19 cellular contexts compared by ENCODE assay signal in the genomic region with DNA sequence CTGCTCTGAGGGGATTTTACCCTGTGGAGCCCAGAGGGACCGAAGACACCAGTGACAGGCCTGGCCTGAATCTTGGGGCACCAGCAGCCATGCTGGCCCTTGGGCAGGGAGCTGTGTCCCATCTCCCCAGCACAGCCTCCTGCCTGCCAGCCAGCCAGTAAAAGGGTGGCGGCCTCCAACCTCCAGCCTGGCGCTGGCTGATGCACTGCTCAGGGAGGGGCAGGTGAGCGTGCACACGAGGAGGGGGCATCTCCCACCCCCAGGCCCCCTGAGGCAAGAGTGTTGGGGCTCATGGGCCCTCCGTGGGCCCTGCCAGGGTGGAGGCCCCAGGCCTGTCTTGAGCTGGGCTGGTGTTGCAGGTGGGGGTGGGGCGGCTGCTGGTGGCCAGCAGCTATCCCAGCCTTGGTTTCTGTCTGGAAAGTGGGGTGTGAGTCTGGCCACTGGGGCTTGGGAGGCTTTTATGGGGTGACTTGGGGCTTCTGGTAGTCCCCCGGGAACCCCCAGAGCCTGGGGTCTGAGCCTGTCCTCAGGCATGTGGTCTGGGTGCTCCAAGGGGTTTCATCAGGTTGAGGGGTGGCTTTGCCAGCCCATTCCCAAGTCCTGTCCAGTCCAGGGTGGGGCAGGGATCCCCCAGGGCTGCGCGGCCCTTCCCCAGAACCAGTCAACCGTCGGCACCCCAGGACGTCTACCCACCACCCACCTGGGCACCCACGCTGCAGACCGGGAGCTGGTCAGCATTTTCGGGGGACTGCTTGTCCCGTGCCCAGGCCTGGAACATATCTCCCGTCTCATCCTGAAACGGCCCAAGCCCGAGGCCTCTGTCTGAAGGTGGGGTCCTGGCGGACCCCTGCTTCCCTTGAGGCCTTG. TPM values are rescaled to one million over a fixed set of nuclear protein-coding genes. Genes with fewer than 3 reads are reported as not detected.
DNase-seq lines count a peak whose midpoint lies in the region; ATAC-seq, FAIRE-seq and TF ChIP-seq lines count a peak whose summit lies in the region.
"Had no signal": no experiment of that assay in that cellular context is flagged by ENCODE, and none has a peak within 500 bp of the region (broad histone marks: within the 10 kb centered on the region; RNA-seq: fewer than 3 reads in every experiment).

No MANE protein-coding gene starts in this region.

- WGBS in sigmoid colon, 2 donors, result 60 to 80% methylated on average over 21 of the region's 21 CpGs
- 52 to 77% (median 70%) methylated on average over 21 of the region's 21 CpGs for WGBS in small intestine, 3 donors

- H3K36me3 ChIP-seq in Panc1 (ENCODE audit: control insufficient read depth, insufficient read depth, low read length) (no peaks in the 10 kb centered on the region), sigmoid colon (peaks cover 0 to 31% (median 6%) of the 10 kb centered on the region in 4 donors), small intestine (ENCODE audit: control insufficient read depth in 2 of 2, insufficient read depth in 2 of 2, low read length in 2 of 2) (no peaks in the 10 kb centered on the region)
- H3K36me3 ChIP-seq: breast epithelium had no signal

- no peaks in the 10 kb centered on the region for H3K9me3 ChIP-seq in Panc1 (ENCODE audit: control insufficient read depth, insufficient read depth, low read depth, low read length)
- H3K9me3 ChIP-seq in sigmoid colon, result no peaks in the 10 kb centered on the region
- no peaks in the 10 kb centered on the region for H3K9me3 ChIP-seq in small intestine (ENCODE audit: control insufficient read depth, low read depth)
- H3K9me3 ChIP-seq: breast epithelium, tibial nerve had no signal

- H3K4me3 ChIP-seq in Panc1 (ENCODE audit: low read depth in 2 of 2, low read length in 2 of 2), result no peak overlapping the region
- H3K4me3 ChIP-seq in fibroblast of villous mesenchyme (ENCODE audit: low read depth, low read length), result peak overlapping the region; percentile 60
- peak overlapping the region in 1 of 4 donors; percentile 28 for H3K4me3 ChIP-seq in sigmoid colon
- H3K4me3 ChIP-seq in small intestine (ENCODE audit: low read depth in 1 of 2, low read length in 2 of 2), result no peak overlapping the region

- BruUV-seq in Panc1 (replicated peaks; lab: Mats Ljungman, UMichigan), result no TSS peak

- H3K27me3 ChIP-seq in Panc1 (ENCODE audit: control insufficient read depth, insufficient read depth, low read length) (no peaks in the 10 kb centered on the region), sigmoid colon (no peaks in the 10 kb centered on the region), small intestine (ENCODE audit: control insufficient read depth in 2 of 2, insufficient read depth in 2 of 2, low read length in 2 of 2) (no peaks in the 10 kb centered on the region)
- H3K27me3 ChIP-seq: breast epithelium, tibial nerve had no signal

- intact Hi-C loops in Panc1 (cut with micrococcal nuclease; ENCODE audit: unreplicated experiment), result no loop called here
- intact Hi-C loops in sigmoid colon (cut with DNase I), result no loop called here

- DNase-seq in activated T-cell treated with anti-CD3 and anti-CD28 coated beads, Interleukin-2, amount 50 U/mL, for 24 hours, result no peak
- DNase-seq in activated T-cell treated with anti-CD3 and anti-CD28 coated beads, Interleukin-2, amount 50 U/mL, for 48 hours, result no peak
- no peak for DNase-seq in Panc1 (ENCODE audit: low read depth, low spot score)
- DNase-seq in fibroblast of villous mesenchyme (ENCODE audit: low read depth), result no peak
- DNase-seq in sigmoid colon, result no peak
- DNase-seq in AML-193 (lab: John Stamatoyannopoulos, UW), result no peak
- no peak for DNase-seq in small intestine
- DNase-seq: activated CD8-positive, alpha-beta T cell treated with anti-CD3 and anti-CD28 coated beads for 36 hours; activated naive CD8-positive, alpha-beta T cell treated with anti-CD3 and anti-CD28 coated beads for 36 hours; activated T-cell treated with anti-CD3 and anti-CD28 coated beads, Interleukin-2, amount 50 U/mL, for 72 hours; CD4-positive, alpha-beta T cell; KG1 had no signal

- peak overlapping the region; percentile 22 for H3K27ac Mint-ChIP-seq in activated T-cell treated with anti-CD3 and anti-CD28 coated beads, Interleukin-2, amount 50 U/mL, for 24 hours
- H3K27ac Mint-ChIP-seq: activated CD8-positive, alpha-beta T cell treated with anti-CD3 and anti-CD28 coated beads for 36 hours; activated naive CD8-positive, alpha-beta T cell treated with anti-CD3 and anti-CD28 coated beads for 36 hours; activated T-cell treated with anti-CD3 and anti-CD28 coated beads, Interleukin-2, amount 50 U/mL, for 72 hours; CD4-positive, alpha-beta T cell; stimulated activated effector memory CD8-positive, alpha-beta T cell treated with anti-CD3 and anti-CD28 coated beads, Interleukin-12 subunit alpha, Interleukin-12 subunit beta, amount 100 ng/mL, for 72 hours had no signal

- CTCF ChIA-PET in Panc1 (lab: Charles Lee), result interaction anchor here (0.6 kb wide), 1 partner anchor 91 kb away, joined by 3 read pairs; no protein-coding TSS in a partner anchor

- no peaks in the 10 kb centered on the region for H3K9me3 Mint-ChIP-seq in activated T-cell treated with anti-CD3 and anti-CD28 coated beads, Interleukin-2, amount 50 U/mL, for 24 hours
- H3K9me3 Mint-ChIP-seq: activated CD8-positive, alpha-beta T cell treated with anti-CD3 and anti-CD28 coated beads for 36 hours; activated naive CD8-positive, alpha-beta T cell treated with anti-CD3 and anti-CD28 coated beads for 36 hours; activated T-cell treated with anti-CD3 and anti-CD28 coated beads, Interleukin-2, amount 50 U/mL, for 72 hours; CD4-positive, alpha-beta T cell; stimulated activated effector memory CD8-positive, alpha-beta T cell treated with anti-CD3 and anti-CD28 coated beads, Interleukin-12 subunit alpha, Interleukin-12 subunit beta, amount 100 ng/mL, for 72 hours had no signal

- H3K27me3 Mint-ChIP-seq in activated T-cell treated with anti-CD3 and anti-CD28 coated beads, Interleukin-2, amount 50 U/mL, for 24 hours, result no peaks in the 10 kb centered on the region
- H3K27me3 Mint-ChIP-seq: activated CD8-positive, alpha-beta T cell treated with anti-CD3 and anti-CD28 coated beads for 36 hours; activated naive CD8-positive, alpha-beta T cell treated with anti-CD3 and anti-CD28 coated beads for 36 hours; CD4-positive, alpha-beta T cell had no signal

- no peaks in the 10 kb centered on the region for H3K36me3 Mint-ChIP-seq in activated T-cell treated with anti-CD3 and anti-CD28 coated beads, Interleukin-2, amount 50 U/mL, for 24 hours (ENCODE audit: low read depth)
- H3K36me3 Mint-ChIP-seq: activated naive CD8-positive, alpha-beta T cell treated with anti-CD3 and anti-CD28 coated beads for 36 hours had no signal

- H3K4me1 ChIP-seq in Panc1 (ENCODE audit: control insufficient read depth, insufficient read depth, low read length) (peaks cover 72% of the 10 kb centered on the region), sigmoid colon (peaks cover 0 to 28% (median 20%) of the 10 kb centered on the region in 4 donors), small intestine (ENCODE audit: control insufficient read depth in 2 of 2, insufficient read depth in 1 of 2, low read depth in 1 of 2, low read length in 1 of 2) (no peaks in the 10 kb centered on the region)

- no peak for TF ChIP-seq POLR2A in sigmoid colon (IDR thresholded peaks at IDR 0.05)

- H3K4me3 Mint-ChIP-seq in activated T-cell treated with anti-CD3 and anti-CD28 coated beads, Interleukin-2, amount 50 U/mL, for 24 hours, result no peak overlapping the region
- H3K4me3 Mint-ChIP-seq: activated CD8-positive, alpha-beta T cell treated with anti-CD3 and anti-CD28 coated beads for 36 hours; activated naive CD8-positive, alpha-beta T cell treated with anti-CD3 and anti-CD28 coated beads for 36 hours; activated T-cell treated with anti-CD3 and anti-CD28 coated beads, Interleukin-2, amount 50 U/mL, for 72 hours; CD4-positive, alpha-beta T cell; stimulated activated effector memory CD8-positive, alpha-beta T cell treated with anti-CD3 and anti-CD28 coated beads, Interleukin-12 subunit alpha, Interleukin-12 subunit beta, amount 100 ng/mL, for 72 hours had no signal

- in situ Hi-C loops in Panc1 (cut with HindIII; ENCODE audit: low pct_unique_long_range_greater_than_20kb, low sequenced_read_pairs), result no loop called here

- ATAC-seq in Panc1 (peak; percentile 7; the same call in 1 of the 2 replicates), GM19463 (IDR thresholded peaks at IDR 0.05; ENCODE audit: unreplicated experiment) (no peak)
- ATAC-seq: activated CD8-positive, alpha-beta T cell treated with anti-CD3 and anti-CD28 coated beads for 36 hours; activated T-cell treated with anti-CD3 and anti-CD28 coated beads, Interleukin-2, amount 50 U/mL, for 72 hours; stimulated activated effector memory CD8-positive, alpha-beta T cell treated with anti-CD3 and anti-CD28 coated beads, Interleukin-12 subunit alpha, Interleukin-12 subunit beta, amount 100 ng/mL, for 72 hours had no signal

- POLR2A ChIA-PET in Panc1 (lab: Charles Lee), result interaction anchor here (0.6 to 1.3 kb wide), 2 partner anchors 56 to 339 kb away, joined by 3 read pairs; no protein-coding TSS in a partner anchor

- FAIRE-seq in small intestine (lab: Jason Lieb, UNC), result no peak
- FAIRE-seq: H54, RCC 7860 had no signal

- TF ChIP-seq CTCF in Panc1 (IDR thresholded peaks at IDR 0.05) (no peak), fibroblast of villous mesenchyme (IDR thresholded peaks at IDR 0.05; ENCODE audit: insufficient read depth, low read depth, low read length) (no peak), sigmoid colon (IDR thresholded peaks at IDR 0.05) (no peak)

- TF ChIP-seq EP300 in sigmoid colon (IDR thresholded peaks at IDR 0.05), result no peak

- H3K4me1 Mint-ChIP-seq in activated T-cell treated with anti-CD3 and anti-CD28 coated beads, Interleukin-2, amount 50 U/mL, for 24 hours (ENCODE audit: low read depth), result peaks cover 1% of the 10 kb centered on the region

- H3K27ac ChIP-seq in Panc1 (ENCODE audit: low read length) (peak overlapping the region; percentile 31; the same call in 1 of the 2 replicates), sigmoid colon (peak overlapping the region; percentile 65 to 79 (median 70)), small intestine (ENCODE audit: low read depth in 1 of 2, low read length in 1 of 2) (no peak overlapping the region)

RNA-seq across cellular contexts. Expression of gene TSPAN4, which starts 17.8 kb away (rescaled TPM):
- total RNA-seq in Panc1 (2021; ENCODE audit: unreplicated experiment), result 187 TPM
- 257 TPM for polyA plus RNA-seq in Panc1 (2012; ENCODE audit: insufficient read length)
- total RNA-seq in fibroblast of villous mesenchyme, result 113 and 126 TPM in 2 replicates
- 10 to 100 TPM; 79.2 to 92.7 (median 82.9) TPM for total RNA-seq in sigmoid colon
- 10 to 100 TPM in 2 of 3 donors, 1 to 10 TPM in 1; 8.8 to 41.0 (median 15.0) TPM for polyA plus RNA-seq in sigmoid colon
- polyA plus RNA-seq in small intestine, result 10 to 100 TPM in 1 of 3 donors, 1 to 10 TPM in 2; 5.1 to 53.3 (median 7.3) TPM

RNA-seq across cellular contexts. Expression of gene POLR2L, which starts 18.1 kb away (rescaled TPM):
- 673 TPM for total RNA-seq in Panc1 (2021; ENCODE audit: unreplicated experiment)
- polyA plus RNA-seq in Panc1 (2012; ENCODE audit: insufficient read length), result 2,061 TPM
- total RNA-seq in fibroblast of villous mesenchyme, result 92.4 and 120 TPM in 2 replicates
- 10 to 100 TPM; 34.9 to 75.3 (median 52.0) TPM for total RNA-seq in sigmoid colon
- 100 to 1,000 TPM; 139 to 198 (median 143) TPM for polyA plus RNA-seq in sigmoid colon
- polyA plus RNA-seq in small intestine, result 100 to 1,000 TPM; 124 to 140 (median 139) TPM

RNA-seq across cellular contexts. Expression of gene CD151, which starts 27.7 kb away (rescaled TPM):
- total RNA-seq in Panc1 (2021; ENCODE audit: unreplicated experiment) (680 TPM), fibroblast of villous mesenchyme (218 and 295 TPM in 2 replicates), sigmoid colon (100 to 1,000 TPM in 3 of 4 donors, 10 to 100 TPM in 1; 84.4 to 343 (median 278) TPM)
- polyA plus RNA-seq in Panc1 (2012; ENCODE audit: insufficient read length), result 1,015 TPM
- polyA plus RNA-seq in sigmoid colon (100 to 1,000 TPM in 1 of 3 donors, 10 to 100 TPM in 2; 91.9 to 436 (median 92.7) TPM), small intestine (100 to 1,000 TPM; 187 to 359 (median 242) TPM)

RNA-seq across cellular contexts. Expression of gene CRACR2B, which starts 32.8 kb away (rescaled TPM):
- total RNA-seq in Panc1 (2021; ENCODE audit: unreplicated experiment) (132 TPM), fibroblast of villous mesenchyme (0.43 and 0.97 TPM in 2 replicates), sigmoid colon (1 to 10 TPM; 1.5 to 9.5 (median 4.6) TPM)
- 167 TPM for polyA plus RNA-seq in Panc1 (2012; ENCODE audit: insufficient read length)
- polyA plus RNA-seq in sigmoid colon (100 to 1,000 TPM in 1 of 3 donors, 10 to 100 TPM in 2; 32.1 to 149 (median 46.8) TPM), small intestine (10 to 100 TPM; 47.3 to 88.8 (median 83.0) TPM)
- total RNA-seq: A172 had no signal

RNA-seq across cellular contexts. Expression of gene PNPLA2, which starts 41.8 kb away (rescaled TPM):
- total RNA-seq in Panc1 (2021; ENCODE audit: unreplicated experiment) (244 TPM), fibroblast of villous mesenchyme (23.5 and 28.5 TPM in 2 replicates), sigmoid colon (10 to 100 TPM; 26.3 to 39.6 (median 34.6) TPM)
- 377 TPM for polyA plus RNA-seq in Panc1 (2012; ENCODE audit: insufficient read length)
- polyA plus RNA-seq in sigmoid colon (100 to 1,000 TPM in 1 of 3 donors, 10 to 100 TPM in 2; 35.4 to 137 (median 47.6) TPM), small intestine (100 to 1,000 TPM in 2 of 3 donors, 10 to 100 TPM in 1; 66.2 to 250 (median 190) TPM)

Comparison
In these comparisons a context has a peak if more than half of its experiments do, and no peak if none do; other contexts are left out.
1. H3K27ac ChIP-seq: peak in Panc1 (single experiment) and sigmoid colon (4 of 4); none in small intestine (0 of 2).